In the genomic region with DNA sequence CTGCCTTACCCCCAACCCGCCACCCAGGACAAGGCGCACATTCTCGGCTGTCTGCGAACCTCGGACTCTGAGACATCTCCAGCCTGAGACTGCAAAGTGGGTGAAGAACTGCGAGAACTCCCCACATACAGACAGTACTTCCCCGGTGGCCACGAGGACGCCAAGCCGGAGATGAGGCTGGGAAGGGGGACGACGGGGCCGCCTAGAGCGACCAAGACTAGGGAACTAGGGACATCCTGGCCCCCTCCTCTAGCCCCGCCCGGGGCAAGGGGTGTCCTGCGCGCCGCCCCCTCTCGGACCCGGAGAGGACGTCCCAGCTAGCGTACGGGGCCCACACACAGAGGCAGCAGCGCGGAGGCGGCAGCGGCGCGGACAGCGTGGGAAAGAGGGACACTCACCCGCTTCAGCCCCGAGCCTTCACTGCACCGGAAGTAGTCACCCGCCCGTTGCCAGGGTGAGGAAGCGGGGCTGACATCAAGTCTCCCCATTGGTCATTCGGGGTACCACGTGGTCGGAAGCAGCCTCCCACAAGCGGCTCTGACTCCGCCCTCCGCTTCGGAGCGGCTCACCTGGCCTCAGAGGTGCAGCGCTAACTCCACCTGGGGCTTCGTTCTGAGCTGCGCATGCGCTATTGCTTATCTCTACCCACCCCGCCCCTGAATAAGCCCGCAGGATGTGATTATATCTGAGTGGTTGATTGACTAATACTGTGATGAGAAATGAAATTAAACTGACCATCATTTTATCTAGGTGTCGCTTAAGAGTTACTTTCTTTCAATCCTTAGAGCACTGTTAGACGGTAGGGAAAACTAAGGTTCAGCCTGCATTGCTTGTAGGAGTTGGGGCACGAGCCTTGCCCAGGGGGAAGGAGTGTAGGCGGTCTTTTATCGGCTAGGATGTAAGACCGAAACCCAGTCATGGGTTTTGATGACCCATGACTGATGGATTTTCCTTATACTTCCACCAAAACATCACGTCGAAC, we compare ENCODE assay signal across 1 cellular context.
TF ChIP-seq lines count a peak whose summit lies in the region.

TSS of gene TASP1 (minus strand) at position 437 of the 982 bp plus-strand sequence. CDS start 8,854 bp downstream, outside the sequence.

TF ChIP-seq in HepG2, 621 proteins besides CTCF, POLR2A, EP300 and RAD21 (continued from another document and continues in another):
- TF ChIP-seq, protein P1, sequence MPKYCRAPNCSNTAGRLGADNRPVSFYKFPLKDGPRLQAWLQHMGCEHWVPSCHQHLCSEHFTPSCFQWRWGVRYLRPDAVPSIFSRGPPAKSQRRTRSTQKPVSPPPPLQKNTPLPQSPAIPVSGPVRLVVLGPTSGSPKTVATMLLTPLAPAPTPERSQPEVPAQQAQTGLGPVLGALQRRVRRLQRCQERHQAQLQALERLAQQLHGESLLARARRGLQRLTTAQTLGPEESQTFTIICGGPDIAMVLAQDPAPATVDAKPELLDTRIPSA (CRISPR knock-in tag; IDR thresholded peaks at IDR 0.05; ENCODE audit: borderline replicate concordance) = no peak
- no peak for TF ChIP-seq REL (CRISPR knock-in tag; conservative IDR thresholded peaks at IDR 0.05)
- TF ChIP-seq ZNF891 (CRISPR knock-in tag; IDR thresholded peaks at IDR 0.05) = peak; percentile 99; the same call in 1 of the 2 replicates
- peak; percentile 92; the same call in 1 of the 2 replicates for TF ChIP-seq ZNF572 (CRISPR knock-in tag; IDR thresholded peaks at IDR 0.05)
- TF ChIP-seq SETDB1 (CRISPR knock-in tag; IDR thresholded peaks at IDR 0.05; ENCODE audit: borderline replicate concordance) = no peak
- peak; percentile 81; the same call in 1 of the 2 replicates for TF ChIP-seq SMAD9 (CRISPR knock-in tag; IDR thresholded peaks at IDR 0.05)
- no peak for TF ChIP-seq CENPT (CRISPR knock-in tag; IDR thresholded peaks at IDR 0.05; ENCODE audit: low read depth)
- peak; percentile 91 for TF ChIP-seq THAP11 (CRISPR knock-in tag; IDR thresholded peaks at IDR 0.05)
- TF ChIP-seq ZNF274 (CRISPR knock-in tag; IDR thresholded peaks at IDR 0.05) = peak; percentile 97
- peak; percentile 88 for TF ChIP-seq TAF15 (IDR thresholded peaks at IDR 0.05; ENCODE audit: low read depth, low read length, poor library complexity, severe bottlenecking)
- TF ChIP-seq ONECUT2 (CRISPR knock-in tag; IDR thresholded peaks at IDR 0.05) = no peak
- peak; percentile 90 for TF ChIP-seq PRMT3 (CRISPR knock-in tag; IDR thresholded peaks at IDR 0.05; ENCODE audit: borderline replicate concordance, low read depth)
- TF ChIP-seq ZNF816 (CRISPR knock-in tag; IDR thresholded peaks at IDR 0.05; ENCODE audit: borderline replicate concordance) = no peak
- TF ChIP-seq LBX2 (CRISPR knock-in tag; IDR thresholded peaks at IDR 0.05; ENCODE audit: borderline replicate concordance) = peak; percentile 70; the same call in 1 of the 2 replicates
- peak; percentile 86 for TF ChIP-seq SRY (CRISPR knock-in tag; IDR thresholded peaks at IDR 0.05)
- TF ChIP-seq ZNF878 (CRISPR knock-in tag; IDR thresholded peaks at IDR 0.05) = peak; percentile 77; the same call in 1 of the 2 replicates
- peak; percentile 91; the same call in 1 of the 2 replicates for TF ChIP-seq ZNF160 (CRISPR knock-in tag; IDR thresholded peaks at IDR 0.05)
- no peak; the same call in 1 of the 2 replicates for TF ChIP-seq POGK (CRISPR knock-in tag; conservative IDR thresholded peaks at IDR 0.05)
- TF ChIP-seq ZNF44 (CRISPR knock-in tag; IDR thresholded peaks at IDR 0.05) = peak; percentile 91
- peak; percentile 59; the same call in 1 of the 2 replicates for TF ChIP-seq ZNF576 (CRISPR knock-in tag; IDR thresholded peaks at IDR 0.05)
- peak; percentile 97 for TF ChIP-seq ZNF280B (CRISPR knock-in tag; IDR thresholded peaks at IDR 0.05; ENCODE audit: borderline replicate concordance)
- TF ChIP-seq ERF (CRISPR knock-in tag; IDR thresholded peaks at IDR 0.05) = peak; percentile 90
- TF ChIP-seq, protein P2, sequence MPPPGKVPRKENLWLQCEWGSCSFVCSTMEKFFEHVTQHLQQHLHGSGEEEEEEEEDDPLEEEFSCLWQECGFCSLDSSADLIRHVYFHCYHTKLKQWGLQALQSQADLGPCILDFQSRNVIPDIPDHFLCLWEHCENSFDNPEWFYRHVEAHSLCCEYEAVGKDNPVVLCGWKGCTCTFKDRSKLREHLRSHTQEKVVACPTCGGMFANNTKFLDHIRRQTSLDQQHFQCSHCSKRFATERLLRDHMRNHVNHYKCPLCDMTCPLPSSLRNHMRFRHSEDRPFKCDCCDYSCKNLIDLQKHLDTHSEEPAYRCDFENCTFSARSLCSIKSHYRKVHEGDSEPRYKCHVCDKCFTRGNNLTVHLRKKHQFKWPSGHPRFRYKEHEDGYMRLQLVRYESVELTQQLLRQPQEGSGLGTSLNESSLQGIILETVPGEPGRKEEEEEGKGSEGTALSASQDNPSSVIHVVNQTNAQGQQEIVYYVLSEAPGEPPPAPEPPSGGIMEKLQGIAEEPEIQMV (CRISPR knock-in tag; IDR thresholded peaks at IDR 0.05; ENCODE audit: low read depth) = peak; percentile 82
- TF ChIP-seq ZNF556 (CRISPR knock-in tag; IDR thresholded peaks at IDR 0.05; ENCODE audit: borderline replicate concordance) = peak; percentile 73; the same call in 1 of the 2 replicates
- TF ChIP-seq ATF6 (CRISPR knock-in tag; conservative IDR thresholded peaks at IDR 0.05) = peak; percentile 87; the same call in 1 of the 2 replicates
- 0 out of 2 replicates have a peak, but pooled peaks have one; percentile 53 for TF ChIP-seq ZNF792 (CRISPR knock-in tag; IDR thresholded peaks at IDR 0.05)
- TF ChIP-seq ELF1 (CRISPR knock-in tag; IDR thresholded peaks at IDR 0.05) = peak; percentile 94
- TF ChIP-seq ZNF709 (CRISPR knock-in tag; IDR thresholded peaks at IDR 0.05) = peak; percentile 70; the same call in 1 of the 2 replicates
- TF ChIP-seq, protein P3, sequence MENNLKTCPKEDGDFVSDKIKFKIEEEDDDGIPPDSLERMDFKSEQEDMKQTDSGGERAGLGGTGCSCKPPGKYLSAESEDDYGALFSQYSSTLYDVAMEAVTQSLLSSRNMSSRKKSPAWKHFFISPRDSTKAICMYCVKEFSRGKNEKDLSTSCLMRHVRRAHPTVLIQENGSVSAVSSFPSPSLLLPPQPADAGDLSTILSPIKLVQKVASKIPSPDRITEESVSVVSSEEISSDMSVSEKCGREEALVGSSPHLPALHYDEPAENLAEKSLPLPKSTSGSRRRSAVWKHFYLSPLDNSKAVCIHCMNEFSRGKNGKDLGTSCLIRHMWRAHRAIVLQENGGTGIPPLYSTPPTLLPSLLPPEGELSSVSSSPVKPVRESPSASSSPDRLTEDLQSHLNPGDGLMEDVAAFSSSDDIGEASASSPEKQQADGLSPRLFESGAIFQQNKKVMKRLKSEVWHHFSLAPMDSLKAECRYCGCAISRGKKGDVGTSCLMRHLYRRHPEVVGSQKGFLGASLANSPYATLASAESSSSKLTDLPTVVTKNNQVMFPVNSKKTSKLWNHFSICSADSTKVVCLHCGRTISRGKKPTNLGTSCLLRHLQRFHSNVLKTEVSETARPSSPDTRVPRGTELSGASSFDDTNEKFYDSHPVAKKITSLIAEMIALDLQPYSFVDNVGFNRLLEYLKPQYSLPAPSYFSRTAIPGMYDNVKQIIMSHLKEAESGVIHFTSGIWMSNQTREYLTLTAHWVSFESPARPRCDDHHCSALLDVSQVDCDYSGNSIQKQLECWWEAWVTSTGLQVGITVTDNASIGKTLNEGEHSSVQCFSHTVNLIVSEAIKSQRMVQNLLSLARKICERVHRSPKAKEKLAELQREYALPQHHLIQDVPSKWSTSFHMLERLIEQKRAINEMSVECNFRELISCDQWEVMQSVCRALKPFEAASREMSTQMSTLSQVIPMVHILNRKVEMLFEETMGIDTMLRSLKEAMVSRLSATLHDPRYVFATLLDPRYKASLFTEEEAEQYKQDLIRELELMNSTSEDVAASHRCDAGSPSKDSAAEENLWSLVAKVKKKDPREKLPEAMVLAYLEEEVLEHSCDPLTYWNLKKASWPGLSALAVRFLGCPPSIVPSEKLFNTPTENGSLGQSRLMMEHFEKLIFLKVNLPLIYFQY (CRISPR knock-in tag; IDR thresholded peaks at IDR 0.05; ENCODE audit: borderline replicate concordance) = peak; percentile 34; the same call in 1 of the 2 replicates
- no peak for TF ChIP-seq IKZF1 (IDR thresholded peaks at IDR 0.05)
- peak; percentile 91 for TF ChIP-seq POLR2G (IDR thresholded peaks at IDR 0.05; ENCODE audit: low read depth, low read length)
- no peak for TF ChIP-seq ZNF282 (IDR thresholded peaks at IDR 0.05; ENCODE audit: partially characterized antibody)
- peak; percentile 48; the same call in 1 of the 2 replicates for TF ChIP-seq ZNF552 (CRISPR knock-in tag; IDR thresholded peaks at IDR 0.05; ENCODE audit: borderline replicate concordance)
- TF ChIP-seq AKNA (CRISPR knock-in tag; IDR thresholded peaks at IDR 0.05; ENCODE audit: borderline replicate concordance) = no peak
- peak; percentile 95 for TF ChIP-seq ZBTB38 (CRISPR knock-in tag; IDR thresholded peaks at IDR 0.05)
- TF ChIP-seq ATRX (CRISPR knock-in tag; IDR thresholded peaks at IDR 0.05; ENCODE audit: borderline replicate concordance) = no peak; the same call in 1 of the 2 replicates
